In the genomic region with DNA sequence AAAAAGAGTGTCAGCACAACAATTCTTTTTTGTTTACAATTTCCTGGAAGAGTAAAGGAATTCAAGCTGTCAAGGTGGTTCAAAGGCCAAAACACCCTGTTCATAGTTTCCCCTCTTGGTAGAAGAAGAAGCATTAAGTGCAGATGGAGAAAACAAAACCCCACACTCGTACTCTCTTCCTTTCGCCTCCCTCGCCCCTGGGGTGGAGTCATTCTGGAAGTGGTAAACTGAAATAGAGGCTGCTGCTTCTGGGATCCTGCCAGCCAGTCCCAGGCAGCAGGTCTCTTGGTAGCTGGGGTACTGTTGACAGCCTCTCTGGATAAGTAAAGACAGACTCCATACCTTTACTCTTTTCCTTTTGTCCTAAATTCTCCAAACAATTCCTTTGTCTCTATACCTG, we compare ENCODE assay signal across 12 cellular contexts.
DNase-seq lines count a peak whose midpoint lies in the region; ATAC-seq, FAIRE-seq and TF ChIP-seq lines count a peak whose summit lies in the region.
"Had no signal": no experiment of that assay in that cellular context is flagged by ENCODE, and none has a peak within 500 bp of the region (broad histone marks: within the 10 kb centered on the region; RNA-seq: fewer than 3 reads in every experiment).

No MANE protein-coding gene starts in this region.

- no peak overlapping the region for H3K4me3 ChIP-seq in small intestine (ENCODE audit: low read depth in 1 of 2, low read length in 2 of 2)

- no TSS peak for BruUV-seq in Calu3 (replicated peaks; lab: Mats Ljungman, UMichigan)

- 19 to 31% (median 27%) methylated on average over 3 of the region's 3 CpGs for WGBS in small intestine, 3 donors

- no peaks in the 10 kb centered on the region for H3K27me3 ChIP-seq in small intestine (ENCODE audit: control insufficient read depth in 2 of 2, insufficient read depth in 2 of 2, low read length in 2 of 2)

- no peaks in the 10 kb centered on the region for H3K27me3 Mint-ChIP-seq in T-helper 2 cell treated with Interferon-gamma antibody and Interleukin-4, amounts not matched to agents 5 μg/mL and 100 μg/mL, for 36 hours (ENCODE audit: low read depth)
- H3K27me3 Mint-ChIP-seq in activated naive CD8-positive, alpha-beta T cell = no peaks in the 10 kb centered on the region
- H3K27me3 Mint-ChIP-seq in Calu3 (ENCODE audit: unreplicated experiment) = no peaks in the 10 kb centered on the region

- DNase-seq in GM18507 (ENCODE audit: extremely low spot score, insufficient read length, low read depth) (no peak), Calu3 (no peak), small intestine (no peak), SHP77 treated with DMSO at 0.1 percent for 48 hours (lab: John Stamatoyannopoulos, UW) (no peak)
- DNase-seq in T-helper 2 cell treated with Interferon-gamma antibody and Interleukin-4, amounts not matched to agents 5 μg/mL and 100 μg/mL, for 36 hours (ENCODE audit: low spot score) = no peak
- DNase-seq in stimulated activated CD4-positive, alpha-beta T cell treated with anti-CD3 and anti-CD28 coated beads, Interleukin-15, amount 100 ng/mL, for 24 hours = peak; percentile 66
- DNase-seq: activated CD8-positive, alpha-beta memory T cell treated with anti-CD3 and anti-CD28 coated beads for 24 hours; effector CD4-positive, alpha-beta T cell; NCI-H2081 treated with DMSO at 0.1 percent for 48 hours had no signal

- peak overlapping the region; percentile 42 for H3K27ac Mint-ChIP-seq in T-helper 2 cell treated with Interferon-gamma antibody and Interleukin-4, amounts not matched to agents 5 μg/mL and 100 μg/mL, for 36 hours
- H3K27ac Mint-ChIP-seq in activated naive CD8-positive, alpha-beta T cell = peak overlapping the region; percentile 79
- H3K27ac Mint-ChIP-seq in Calu3 (ENCODE audit: unreplicated experiment) = no peak overlapping the region

- H3K4me3 Mint-ChIP-seq in T-helper 2 cell treated with Interferon-gamma antibody and Interleukin-4, amounts not matched to agents 5 μg/mL and 100 μg/mL, for 36 hours = peak overlapping the region; percentile 53
- peak overlapping the region; percentile 20 for H3K4me3 Mint-ChIP-seq in activated naive CD8-positive, alpha-beta T cell
- H3K4me3 Mint-ChIP-seq in Calu3 (ENCODE audit: low read depth, unreplicated experiment) = no peak overlapping the region
- H3K4me3 Mint-ChIP-seq: nephron had no signal

- H3K9me3 ChIP-seq in small intestine (ENCODE audit: control insufficient read depth, low read depth) = no peaks in the 10 kb centered on the region

- TF ChIP-seq CTCF in Calu3 (IDR thresholded peaks at IDR 0.05; ENCODE audit: unreplicated experiment) = no peak

- intact Hi-C loops in Calu3 (cut with micrococcal nuclease; ENCODE audit: unreplicated experiment) = no loop called here

- no peak for ATAC-seq in GM18868 (IDR thresholded peaks at IDR 0.05; ENCODE audit: unreplicated experiment)

- peaks cover 0 to under 1% of the 10 kb centered on the region in 2 donors for H3K4me1 ChIP-seq in small intestine (ENCODE audit: control insufficient read depth in 2 of 2, insufficient read depth in 1 of 2, low read depth in 1 of 2, low read length in 1 of 2)

- no peaks in the 10 kb centered on the region for H3K36me3 ChIP-seq in small intestine (ENCODE audit: control insufficient read depth in 2 of 2, insufficient read depth in 2 of 2, low read length in 2 of 2)

- H3K27ac ChIP-seq in small intestine (ENCODE audit: low read depth in 1 of 2, low read length in 1 of 2) = no peak overlapping the region

- FAIRE-seq in GM18507 (lab: Jason Lieb, UNC) = peak; percentile 29
- FAIRE-seq in small intestine (lab: Jason Lieb, UNC) = no peak

- peaks cover 20% of the 10 kb centered on the region for H3K36me3 Mint-ChIP-seq in T-helper 2 cell treated with Interferon-gamma antibody and Interleukin-4, amounts not matched to agents 5 μg/mL and 100 μg/mL, for 36 hours (ENCODE audit: low read depth)
- no peaks in the 10 kb centered on the region for H3K36me3 Mint-ChIP-seq in activated naive CD8-positive, alpha-beta T cell
- H3K36me3 Mint-ChIP-seq in Calu3 (ENCODE audit: insufficient read depth, unreplicated experiment) = no peaks in the 10 kb centered on the region

- peaks cover 36% of the 10 kb centered on the region for H3K4me1 Mint-ChIP-seq in T-helper 2 cell treated with Interferon-gamma antibody and Interleukin-4, amounts not matched to agents 5 μg/mL and 100 μg/mL, for 36 hours (ENCODE audit: low read depth)
- peaks cover 52% of the 10 kb centered on the region for H3K4me1 Mint-ChIP-seq in activated naive CD8-positive, alpha-beta T cell (ENCODE audit: low read depth)
- peaks cover 31% of the 10 kb centered on the region for H3K4me1 Mint-ChIP-seq in Calu3 (ENCODE audit: low read depth, unreplicated experiment)

- CTCF ChIA-PET in Calu3 (lab: Charles Lee) = no interaction called here

- peaks cover 19% of the 10 kb centered on the region for H3K9me3 Mint-ChIP-seq in T-helper 2 cell treated with Interferon-gamma antibody and Interleukin-4, amounts not matched to agents 5 μg/mL and 100 μg/mL, for 36 hours
- H3K9me3 Mint-ChIP-seq in activated naive CD8-positive, alpha-beta T cell (ENCODE audit: low read depth) = peaks cover 4% of the 10 kb centered on the region
- H3K9me3 Mint-ChIP-seq in Calu3 (ENCODE audit: low read depth, unreplicated experiment) = peaks cover 4% of the 10 kb centered on the region
